Comparison of ENCODE assay signal across 21 cellular contexts in the genomic region with DNA sequence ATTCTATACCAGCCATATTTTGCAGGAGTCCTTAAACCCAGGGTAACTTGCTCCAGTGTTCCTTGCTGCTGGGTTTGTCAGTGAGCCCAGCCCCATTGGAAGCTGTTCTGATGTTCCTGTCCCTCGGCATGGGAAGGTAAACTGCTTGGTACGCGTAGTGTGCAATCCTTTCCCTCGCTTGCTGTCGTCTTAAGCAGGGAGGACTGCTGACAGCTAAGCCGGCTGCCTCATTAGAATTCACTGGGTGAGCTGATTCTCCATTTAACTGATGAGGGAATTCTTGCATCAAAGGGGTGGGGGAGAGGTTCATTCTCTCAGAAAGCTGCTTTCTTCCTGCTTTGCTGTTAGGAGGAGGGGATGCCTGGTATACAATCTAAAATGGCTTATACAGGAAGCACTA.
"Had no signal": no experiment of that assay in that cellular context is flagged by ENCODE, and none has a peak within 500 bp of the region (broad histone marks: within the 10 kb centered on the region; RNA-seq: fewer than 3 reads in every experiment).

No MANE protein-coding gene starts in this region.

- H3K27ac ChIP-seq: breast epithelium had no signal

- H3K4me1 ChIP-seq: breast epithelium had no signal

- H3K36me3 ChIP-seq: breast epithelium had no signal

- H3K4me3 ChIP-seq: breast epithelium had no signal

- H3K9me3 Mint-ChIP-seq: activated CD4-positive, alpha-beta T cell treated with anti-CD3 and anti-CD28 coated beads, Interleukin-2, amount 10 ng/mL, durations not matched to agents 24 days and 14 days; activated T-cell treated with anti-CD3 and anti-CD28 coated beads, Interleukin-2, amount 50 U/mL, for 4 hours had no signal

- H3K27ac Mint-ChIP-seq: activated B cell treated with CpG ODN at 0.5 μM for 24 hours; activated CD4-positive, alpha-beta T cell treated with anti-CD3 and anti-CD28 coated beads, Interleukin-2, amount 10 ng/mL, durations not matched to agents 24 days and 14 days; activated naive CD8-positive, alpha-beta T cell; T-helper 1 cell treated with Interleukin-12 subunit alpha and Interleukin-12 subunit beta and Interleukin-4 antibody, amounts not matched to agents 30 μg/mL and 1 μg/mL, for 36 hours had no signal

- DNase-seq: activated B cell treated with CpG ODN at 0.5 μM for 24 hours; activated CD4-positive, alpha-beta T cell treated with anti-CD3 and anti-CD28 coated beads for 1 hour; activated CD4-positive, alpha-beta T cell treated with anti-CD3 and anti-CD28 coated beads, Interleukin-2, amount 10 ng/mL, durations not matched to agents 24 days and 14 days; activated CD4-positive, alpha-beta T cell treated with anti-CD3 and anti-CD28 coated beads, Interleukin-2, amount 50 U/mL, for 48 hours; activated effector memory CD4-positive, alpha-beta T cell treated with anti-CD3 and anti-CD28 coated beads, Interleukin-2, amount 50 U/mL, for 16 hours; activated naive CD4-positive, alpha-beta T cell treated with Interleukin-2 at 50 U/mL for 16 hours; activated T-cell treated with anti-CD3 and anti-CD28 coated beads, Interleukin-2, amount 50 U/mL, for 4 hours; caudate nucleus; IMR-90; Kasumi-1; KBM-7; NCI-H146; NCI-H187 treated with DMSO at 0.1 percent for 48 hours; NCI-H2081 treated with DMSO at 0.1 percent for 48 hours; NCI-H2227 treated with DMSO at 0.1 percent for 48 hours; NCI-H526 treated with DMSO at 0.1 percent for 48 hours; PC-3; SHP77 treated with DMSO at 0.1 percent for 48 hours had no signal

- ATAC-seq: activated T-cell treated with anti-CD3 and anti-CD28 coated beads, Interleukin-2, amount 50 U/mL, for 4 hours; PC-3 had no signal

- H3K4me1 Mint-ChIP-seq: activated B cell treated with CpG ODN at 0.5 μM for 24 hours had no signal

- H3K27me3 Mint-ChIP-seq: activated B cell treated with CpG ODN at 0.5 μM for 24 hours; activated CD4-positive, alpha-beta T cell treated with anti-CD3 and anti-CD28 coated beads, Interleukin-2, amount 10 ng/mL, durations not matched to agents 24 days and 14 days; activated naive CD8-positive, alpha-beta T cell had no signal

- H3K4me3 Mint-ChIP-seq: activated B cell treated with CpG ODN at 0.5 μM for 24 hours; activated CD4-positive, alpha-beta T cell treated with anti-CD3 and anti-CD28 coated beads, Interleukin-2, amount 10 ng/mL, durations not matched to agents 24 days and 14 days; activated naive CD8-positive, alpha-beta T cell; activated T-cell treated with anti-CD3 and anti-CD28 coated beads, Interleukin-2, amount 50 U/mL, for 4 hours; T-helper 1 cell treated with Interleukin-12 subunit alpha and Interleukin-12 subunit beta and Interleukin-4 antibody, amounts not matched to agents 30 μg/mL and 1 μg/mL, for 36 hours had no signal
